Comparison of ENCODE assay signal across 1 cellular context in the genomic region with DNA sequence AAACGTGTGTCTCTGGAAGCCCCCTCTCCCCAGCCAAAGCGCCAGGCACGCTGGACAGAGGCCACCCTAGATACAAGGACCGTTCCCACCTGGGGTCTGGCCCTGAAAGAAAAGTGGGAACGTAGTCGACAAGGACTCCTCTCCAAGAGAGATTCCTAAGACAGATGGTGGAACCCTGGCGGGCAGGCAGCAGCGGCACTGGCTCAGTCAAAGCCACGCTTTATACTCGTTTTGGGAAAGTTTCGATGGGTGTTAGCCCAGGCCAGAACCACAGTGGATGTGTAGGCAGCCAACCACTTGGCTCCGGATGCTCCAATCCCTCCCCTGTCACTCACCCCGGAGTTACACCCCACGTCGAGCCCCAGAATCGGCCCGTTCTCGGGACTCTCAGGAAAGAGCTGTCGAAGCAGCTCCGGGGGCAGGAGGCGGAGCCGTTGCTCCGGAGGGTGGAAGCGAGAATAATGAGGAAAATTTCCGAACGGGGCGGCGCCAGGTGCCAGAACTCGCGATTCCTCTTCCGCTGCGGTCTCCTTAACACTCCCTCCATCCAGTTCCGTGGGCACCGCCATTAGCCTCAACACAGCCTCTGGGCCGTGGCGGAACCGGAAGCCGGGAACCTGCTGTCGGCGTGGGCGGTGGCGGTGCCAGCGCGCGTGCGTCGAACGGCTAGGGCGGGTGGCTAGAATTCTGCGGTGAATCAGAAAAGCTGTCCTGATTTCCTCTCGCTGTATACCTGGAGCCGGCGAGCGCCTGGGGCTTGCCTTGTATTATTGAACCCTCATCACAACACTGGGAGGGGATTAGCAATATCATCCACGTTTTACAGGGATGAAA.
TF ChIP-seq lines count a peak whose summit lies in the region.

Gene BCDIN3D, minus strand, starts transcription at position 588 of the 834 bp plus-strand sequence. Its CDS starts 19 bp downstream, at position 569.

TF ChIP-seq in HEK293, 187 proteins besides CTCF, POLR2A, EP300 and RAD21 (continued from another document and continues in another):
- TF ChIP-seq, protein P1, sequence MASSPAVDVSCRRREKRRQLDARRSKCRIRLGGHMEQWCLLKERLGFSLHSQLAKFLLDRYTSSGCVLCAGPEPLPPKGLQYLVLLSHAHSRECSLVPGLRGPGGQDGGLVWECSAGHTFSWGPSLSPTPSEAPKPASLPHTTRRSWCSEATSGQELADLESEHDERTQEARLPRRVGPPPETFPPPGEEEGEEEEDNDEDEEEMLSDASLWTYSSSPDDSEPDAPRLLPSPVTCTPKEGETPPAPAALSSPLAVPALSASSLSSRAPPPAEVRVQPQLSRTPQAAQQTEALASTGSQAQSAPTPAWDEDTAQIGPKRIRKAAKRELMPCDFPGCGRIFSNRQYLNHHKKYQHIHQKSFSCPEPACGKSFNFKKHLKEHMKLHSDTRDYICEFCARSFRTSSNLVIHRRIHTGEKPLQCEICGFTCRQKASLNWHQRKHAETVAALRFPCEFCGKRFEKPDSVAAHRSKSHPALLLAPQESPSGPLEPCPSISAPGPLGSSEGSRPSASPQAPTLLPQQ (tag by site-specific recombination; IDR thresholded peaks at IDR 0.05): 0 out of 2 replicates have a peak, but pooled peaks have one; percentile 5
- TF ChIP-seq, protein P2, sequence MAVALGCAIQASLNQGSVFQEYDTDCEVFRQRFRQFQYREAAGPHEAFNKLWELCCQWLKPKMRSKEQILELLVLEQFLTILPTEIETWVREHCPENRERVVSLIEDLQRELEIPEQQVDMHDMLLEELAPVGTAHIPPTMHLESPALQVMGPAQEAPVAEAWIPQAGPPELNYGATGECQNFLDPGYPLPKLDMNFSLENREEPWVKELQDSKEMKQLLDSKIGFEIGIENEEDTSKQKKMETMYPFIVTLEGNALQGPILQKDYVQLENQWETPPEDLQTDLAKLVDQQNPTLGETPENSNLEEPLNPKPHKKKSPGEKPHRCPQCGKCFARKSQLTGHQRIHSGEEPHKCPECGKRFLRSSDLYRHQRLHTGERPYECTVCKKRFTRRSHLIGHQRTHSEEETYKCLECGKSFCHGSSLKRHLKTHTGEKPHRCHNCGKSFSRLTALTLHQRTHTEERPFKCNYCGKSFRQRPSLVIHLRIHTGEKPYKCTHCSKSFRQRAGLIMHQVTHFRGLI (tag by site-specific recombination; IDR thresholded peaks at IDR 0.05): 0 out of 2 replicates have a peak, but pooled peaks have one; percentile 39
- TF ChIP-seq ZNF777 (tag by site-specific recombination; IDR thresholded peaks at IDR 0.05; ENCODE audit: borderline replicate concordance): peak; percentile 93; the same call in 1 of the 2 replicates
- TF ChIP-seq ZNF341 (tag by site-specific recombination; IDR thresholded peaks at IDR 0.05; ENCODE audit: low read depth): peak; percentile 97
- no peak for TF ChIP-seq ZNF148 (tag by site-specific recombination; IDR thresholded peaks at IDR 0.05; ENCODE audit: borderline replicate concordance)
- TF ChIP-seq, protein P3, sequence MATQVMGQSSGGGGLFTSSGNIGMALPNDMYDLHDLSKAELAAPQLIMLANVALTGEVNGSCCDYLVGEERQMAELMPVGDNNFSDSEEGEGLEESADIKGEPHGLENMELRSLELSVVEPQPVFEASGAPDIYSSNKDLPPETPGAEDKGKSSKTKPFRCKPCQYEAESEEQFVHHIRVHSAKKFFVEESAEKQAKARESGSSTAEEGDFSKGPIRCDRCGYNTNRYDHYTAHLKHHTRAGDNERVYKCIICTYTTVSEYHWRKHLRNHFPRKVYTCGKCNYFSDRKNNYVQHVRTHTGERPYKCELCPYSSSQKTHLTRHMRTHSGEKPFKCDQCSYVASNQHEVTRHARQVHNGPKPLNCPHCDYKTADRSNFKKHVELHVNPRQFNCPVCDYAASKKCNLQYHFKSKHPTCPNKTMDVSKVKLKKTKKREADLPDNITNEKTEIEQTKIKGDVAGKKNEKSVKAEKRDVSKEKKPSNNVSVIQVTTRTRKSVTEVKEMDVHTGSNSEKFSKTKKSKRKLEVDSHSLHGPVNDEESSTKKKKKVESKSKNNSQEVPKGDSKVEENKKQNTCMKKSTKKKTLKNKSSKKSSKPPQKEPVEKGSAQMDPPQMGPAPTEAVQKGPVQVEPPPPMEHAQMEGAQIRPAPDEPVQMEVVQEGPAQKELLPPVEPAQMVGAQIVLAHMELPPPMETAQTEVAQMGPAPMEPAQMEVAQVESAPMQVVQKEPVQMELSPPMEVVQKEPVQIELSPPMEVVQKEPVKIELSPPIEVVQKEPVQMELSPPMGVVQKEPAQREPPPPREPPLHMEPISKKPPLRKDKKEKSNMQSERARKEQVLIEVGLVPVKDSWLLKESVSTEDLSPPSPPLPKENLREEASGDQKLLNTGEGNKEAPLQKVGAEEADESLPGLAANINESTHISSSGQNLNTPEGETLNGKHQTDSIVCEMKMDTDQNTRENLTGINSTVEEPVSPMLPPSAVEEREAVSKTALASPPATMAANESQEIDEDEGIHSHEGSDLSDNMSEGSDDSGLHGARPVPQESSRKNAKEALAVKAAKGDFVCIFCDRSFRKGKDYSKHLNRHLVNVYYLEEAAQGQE (tag by site-specific recombination; IDR thresholded peaks at IDR 0.05): peak; percentile 96
- no peak for TF ChIP-seq ZNF292 (tag by site-specific recombination; IDR thresholded peaks at IDR 0.05; ENCODE audit: borderline replicate concordance, low read depth)
- peak; percentile 52 for TF ChIP-seq GLIS1 (tag by site-specific recombination; IDR thresholded peaks at IDR 0.05)
- peak; percentile 95 for TF ChIP-seq SP2 (tag by site-specific recombination; IDR thresholded peaks at IDR 0.05)
- TF ChIP-seq ZNF211 (tag by site-specific recombination; IDR thresholded peaks at IDR 0.05; ENCODE audit: low read depth): no peak
- TF ChIP-seq ZFP37 (tag by site-specific recombination; IDR thresholded peaks at IDR 0.05): peak; percentile 46
- TF ChIP-seq REPIN1 (tag by site-specific recombination; IDR thresholded peaks at IDR 0.05; ENCODE audit: low read depth): no peak
- peak; percentile 82 for TF ChIP-seq YY1 (tag by site-specific recombination; IDR thresholded peaks at IDR 0.05)
- TF ChIP-seq ZSCAN30 (tag by site-specific recombination; IDR thresholded peaks at IDR 0.05): 0 out of 2 replicates have a peak, but pooled peaks have one; percentile 42
- peak; percentile 50; the same call in 1 of the 2 replicates for TF ChIP-seq KLF10 (tag by site-specific recombination; IDR thresholded peaks at IDR 0.05)
- TF ChIP-seq ZNF18 (tag by site-specific recombination; IDR thresholded peaks at IDR 0.05): no peak
- no peak for TF ChIP-seq ZNF670 (tag by site-specific recombination; IDR thresholded peaks at IDR 0.05; ENCODE audit: low read depth)
- no peak for TF ChIP-seq ZNF302 (tag by site-specific recombination; IDR thresholded peaks at IDR 0.05; ENCODE audit: low read depth)
- peak; percentile 39; the same call in 1 of the 2 replicates for TF ChIP-seq ZNF76 (tag by site-specific recombination; IDR thresholded peaks at IDR 0.05; ENCODE audit: borderline replicate concordance, low read depth)
- TF ChIP-seq, protein P4, sequence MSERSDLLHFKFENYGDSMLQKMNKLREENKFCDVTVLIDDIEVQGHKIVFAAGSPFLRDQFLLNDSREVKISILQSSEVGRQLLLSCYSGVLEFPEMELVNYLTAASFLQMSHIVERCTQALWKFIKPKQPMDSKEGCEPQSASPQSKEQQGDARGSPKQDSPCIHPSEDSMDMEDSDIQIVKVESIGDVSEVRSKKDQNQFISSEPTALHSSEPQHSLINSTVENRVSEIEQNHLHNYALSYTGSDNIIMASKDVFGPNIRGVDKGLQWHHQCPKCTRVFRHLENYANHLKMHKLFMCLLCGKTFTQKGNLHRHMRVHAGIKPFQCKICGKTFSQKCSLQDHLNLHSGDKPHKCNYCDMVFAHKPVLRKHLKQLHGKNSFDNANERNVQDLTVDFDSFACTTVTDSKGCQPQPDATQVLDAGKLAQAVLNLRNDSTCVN (tag by site-specific recombination; optimal IDR thresholded peaks at IDR 0.05): peak; percentile 67
- TF ChIP-seq KLF8 (tag by site-specific recombination; IDR thresholded peaks at IDR 0.05): peak; percentile 80; the same call in 1 of the 2 replicates
- peak; percentile 29; the same call in 1 of the 2 replicates for TF ChIP-seq ZNF24 (tag by site-specific recombination; IDR thresholded peaks at IDR 0.05)
- no peak for TF ChIP-seq ZNF677 (tag by site-specific recombination; IDR thresholded peaks at IDR 0.05)
- TF ChIP-seq, protein P5, sequence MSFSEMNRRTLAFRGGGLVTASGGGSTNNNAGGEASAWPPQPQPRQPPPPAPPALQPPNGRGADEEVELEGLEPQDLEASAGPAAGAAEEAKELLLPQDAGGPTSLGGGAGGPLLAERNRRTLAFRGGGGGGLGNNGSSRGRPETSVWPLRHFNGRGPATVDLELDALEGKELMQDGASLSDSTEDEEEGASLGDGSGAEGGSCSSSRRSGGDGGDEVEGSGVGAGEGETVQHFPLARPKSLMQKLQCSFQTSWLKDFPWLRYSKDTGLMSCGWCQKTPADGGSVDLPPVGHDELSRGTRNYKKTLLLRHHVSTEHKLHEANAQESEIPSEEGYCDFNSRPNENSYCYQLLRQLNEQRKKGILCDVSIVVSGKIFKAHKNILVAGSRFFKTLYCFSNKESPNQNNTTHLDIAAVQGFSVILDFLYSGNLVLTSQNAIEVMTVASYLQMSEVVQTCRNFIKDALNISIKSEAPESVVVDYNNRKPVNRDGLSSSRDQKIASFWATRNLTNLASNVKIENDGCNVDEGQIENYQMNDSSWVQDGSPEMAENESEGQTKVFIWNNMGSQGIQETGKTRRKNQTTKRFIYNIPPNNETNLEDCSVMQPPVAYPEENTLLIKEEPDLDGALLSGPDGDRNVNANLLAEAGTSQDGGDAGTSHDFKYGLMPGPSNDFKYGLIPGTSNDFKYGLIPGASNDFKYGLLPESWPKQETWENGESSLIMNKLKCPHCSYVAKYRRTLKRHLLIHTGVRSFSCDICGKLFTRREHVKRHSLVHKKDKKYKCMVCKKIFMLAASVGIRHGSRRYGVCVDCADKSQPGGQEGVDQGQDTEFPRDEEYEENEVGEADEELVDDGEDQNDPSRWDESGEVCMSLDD (tag by site-specific recombination; IDR thresholded peaks at IDR 0.05): peak; percentile 25; the same call in 1 of the 2 replicates
- no peak for TF ChIP-seq ZNF488 (tag by site-specific recombination; IDR thresholded peaks at IDR 0.05)
- no peak for TF ChIP-seq KLF7 (tag by site-specific recombination; IDR thresholded peaks at IDR 0.05; ENCODE audit: borderline replicate concordance)
- peak; percentile 98 for TF ChIP-seq ZNF366 (tag by site-specific recombination; conservative IDR thresholded peaks at IDR 0.05)
- TF ChIP-seq ZNF560 (tag by site-specific recombination; IDR thresholded peaks at IDR 0.05; ENCODE audit: borderline replicate concordance): no peak
- TF ChIP-seq ZNF16 (tag by site-specific recombination; IDR thresholded peaks at IDR 0.05; ENCODE audit: low read depth): no peak
- TF ChIP-seq, protein P6, sequence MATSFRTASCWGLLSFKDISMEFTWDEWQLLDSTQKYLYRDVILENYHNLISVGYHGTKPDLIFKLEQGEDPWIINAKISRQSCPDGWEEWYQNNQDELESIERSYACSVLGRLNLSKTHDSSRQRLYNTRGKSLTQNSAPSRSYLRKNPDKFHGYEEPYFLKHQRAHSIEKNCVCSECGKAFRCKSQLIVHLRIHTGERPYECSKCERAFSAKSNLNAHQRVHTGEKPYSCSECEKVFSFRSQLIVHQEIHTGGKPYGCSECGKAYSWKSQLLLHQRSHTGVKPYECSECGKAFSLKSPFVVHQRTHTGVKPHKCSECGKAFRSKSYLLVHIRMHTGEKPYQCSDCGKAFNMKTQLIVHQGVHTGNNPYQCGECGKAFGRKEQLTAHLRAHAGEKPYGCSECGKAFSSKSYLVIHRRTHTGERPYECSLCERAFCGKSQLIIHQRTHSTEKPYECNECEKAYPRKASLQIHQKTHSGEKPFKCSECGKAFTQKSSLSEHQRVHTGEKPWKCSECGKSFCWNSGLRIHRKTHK (tag by site-specific recombination; IDR thresholded peaks at IDR 0.05): no peak
- TF ChIP-seq EGR2 (tag by site-specific recombination; IDR thresholded peaks at IDR 0.05; ENCODE audit: low read depth): peak; percentile 56
- TF ChIP-seq YY2 (tag by site-specific recombination; IDR thresholded peaks at IDR 0.05): peak; percentile 91
- peak; percentile 60; the same call in 1 of the 2 replicates for TF ChIP-seq ZEB2 (tag by site-specific recombination; IDR thresholded peaks at IDR 0.05)
- no peak for TF ChIP-seq ZNF175 (tag by site-specific recombination; IDR thresholded peaks at IDR 0.05)
- TF ChIP-seq ZNF600 (tag by site-specific recombination; IDR thresholded peaks at IDR 0.05): peak; percentile 73
- TF ChIP-seq ZNF629 (tag by site-specific recombination; IDR thresholded peaks at IDR 0.05): peak; percentile 37; the same call in 1 of the 2 replicates
- peak; percentile 51; the same call in 1 of the 2 replicates for TF ChIP-seq ZXDB (tag by site-specific recombination; IDR thresholded peaks at IDR 0.05)
- TF ChIP-seq ZNF202 (tag by site-specific recombination; IDR thresholded peaks at IDR 0.05; ENCODE audit: borderline replicate concordance): no peak
